Comparison of ENCODE assay signal across 1 cellular context in the genomic region with DNA sequence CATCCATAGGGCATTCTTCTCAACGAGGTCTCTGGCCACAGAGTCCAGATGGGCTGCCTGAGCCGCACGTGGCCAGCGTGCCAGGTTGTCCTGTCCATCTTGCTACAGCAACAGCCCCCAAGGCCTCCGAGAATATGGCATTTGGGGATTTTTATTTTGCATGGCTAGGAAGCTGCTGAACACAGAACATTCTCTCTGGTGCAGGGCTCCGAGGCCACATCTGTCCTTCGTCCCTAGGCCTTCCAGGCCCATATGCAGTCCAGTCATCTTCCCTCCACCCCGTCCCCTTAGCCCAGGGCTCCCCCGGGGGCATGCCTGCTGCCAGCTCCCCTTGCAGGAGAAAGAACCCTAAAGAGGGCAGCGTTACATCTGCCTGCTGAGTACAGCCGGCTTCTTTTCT.
TF ChIP-seq lines count a peak whose summit lies in the region.

No MANE protein-coding gene starts in this region.

TF ChIP-seq in WTC11, 78 proteins besides CTCF, POLR2A, EP300 and RAD21 (continued from another document):
- TF ChIP-seq, protein P1, sequence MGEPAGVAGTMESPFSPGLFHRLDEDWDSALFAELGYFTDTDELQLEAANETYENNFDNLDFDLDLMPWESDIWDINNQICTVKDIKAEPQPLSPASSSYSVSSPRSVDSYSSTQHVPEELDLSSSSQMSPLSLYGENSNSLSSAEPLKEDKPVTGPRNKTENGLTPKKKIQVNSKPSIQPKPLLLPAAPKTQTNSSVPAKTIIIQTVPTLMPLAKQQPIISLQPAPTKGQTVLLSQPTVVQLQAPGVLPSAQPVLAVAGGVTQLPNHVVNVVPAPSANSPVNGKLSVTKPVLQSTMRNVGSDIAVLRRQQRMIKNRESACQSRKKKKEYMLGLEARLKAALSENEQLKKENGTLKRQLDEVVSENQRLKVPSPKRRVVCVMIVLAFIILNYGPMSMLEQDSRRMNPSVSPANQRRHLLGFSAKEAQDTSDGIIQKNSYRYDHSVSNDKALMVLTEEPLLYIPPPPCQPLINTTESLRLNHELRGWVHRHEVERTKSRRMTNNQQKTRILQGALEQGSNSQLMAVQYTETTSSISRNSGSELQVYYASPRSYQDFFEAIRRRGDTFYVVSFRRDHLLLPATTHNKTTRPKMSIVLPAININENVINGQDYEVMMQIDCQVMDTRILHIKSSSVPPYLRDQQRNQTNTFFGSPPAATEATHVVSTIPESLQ (CRISPR knock-in tag; IDR thresholded peaks at IDR 0.05): no peak
- TF ChIP-seq ZNF121 (CRISPR knock-in tag; IDR thresholded peaks at IDR 0.05) (no peak), ESRRA (CRISPR knock-in tag; IDR thresholded peaks at IDR 0.05; ENCODE audit: borderline replicate concordance) (no peak)
- TF ChIP-seq, protein P2, sequence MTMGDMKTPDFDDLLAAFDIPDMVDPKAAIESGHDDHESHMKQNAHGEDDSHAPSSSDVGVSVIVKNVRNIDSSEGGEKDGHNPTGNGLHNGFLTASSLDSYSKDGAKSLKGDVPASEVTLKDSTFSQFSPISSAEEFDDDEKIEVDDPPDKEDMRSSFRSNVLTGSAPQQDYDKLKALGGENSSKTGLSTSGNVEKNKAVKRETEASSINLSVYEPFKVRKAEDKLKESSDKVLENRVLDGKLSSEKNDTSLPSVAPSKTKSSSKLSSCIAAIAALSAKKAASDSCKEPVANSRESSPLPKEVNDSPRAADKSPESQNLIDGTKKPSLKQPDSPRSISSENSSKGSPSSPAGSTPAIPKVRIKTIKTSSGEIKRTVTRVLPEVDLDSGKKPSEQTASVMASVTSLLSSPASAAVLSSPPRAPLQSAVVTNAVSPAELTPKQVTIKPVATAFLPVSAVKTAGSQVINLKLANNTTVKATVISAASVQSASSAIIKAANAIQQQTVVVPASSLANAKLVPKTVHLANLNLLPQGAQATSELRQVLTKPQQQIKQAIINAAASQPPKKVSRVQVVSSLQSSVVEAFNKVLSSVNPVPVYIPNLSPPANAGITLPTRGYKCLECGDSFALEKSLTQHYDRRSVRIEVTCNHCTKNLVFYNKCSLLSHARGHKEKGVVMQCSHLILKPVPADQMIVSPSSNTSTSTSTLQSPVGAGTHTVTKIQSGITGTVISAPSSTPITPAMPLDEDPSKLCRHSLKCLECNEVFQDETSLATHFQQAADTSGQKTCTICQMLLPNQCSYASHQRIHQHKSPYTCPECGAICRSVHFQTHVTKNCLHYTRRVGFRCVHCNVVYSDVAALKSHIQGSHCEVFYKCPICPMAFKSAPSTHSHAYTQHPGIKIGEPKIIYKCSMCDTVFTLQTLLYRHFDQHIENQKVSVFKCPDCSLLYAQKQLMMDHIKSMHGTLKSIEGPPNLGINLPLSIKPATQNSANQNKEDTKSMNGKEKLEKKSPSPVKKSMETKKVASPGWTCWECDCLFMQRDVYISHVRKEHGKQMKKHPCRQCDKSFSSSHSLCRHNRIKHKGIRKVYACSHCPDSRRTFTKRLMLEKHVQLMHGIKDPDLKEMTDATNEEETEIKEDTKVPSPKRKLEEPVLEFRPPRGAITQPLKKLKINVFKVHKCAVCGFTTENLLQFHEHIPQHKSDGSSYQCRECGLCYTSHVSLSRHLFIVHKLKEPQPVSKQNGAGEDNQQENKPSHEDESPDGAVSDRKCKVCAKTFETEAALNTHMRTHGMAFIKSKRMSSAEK (CRISPR knock-in tag; IDR thresholded peaks at IDR 0.05; ENCODE audit: borderline replicate concordance): no peak
